8 cellular contexts compared by ENCODE assay signal in genomic region chr15:83065431-83065830, GRCh38. TPM values are rescaled to one million over a fixed set of nuclear protein-coding genes. Genes with fewer than 3 reads are reported as not detected.
A peak's percentile ranks its signal among the peaks of the same experiment; 100 is the strongest.
DNase-seq lines count a peak whose midpoint lies in the region; ATAC-seq, FAIRE-seq and TF ChIP-seq lines count a peak whose summit lies in the region.

No MANE protein-coding gene starts in this region.

- CTCF ChIA-PET in activated CD4-positive, alpha-beta T cell treated with anti-CD3 and anti-CD28 coated beads for 36 hours (lab: Charles Lee) = interaction anchor here (1.6 kb wide), 1 partner anchor 11 kb away, joined by 4 read pairs; no protein-coding TSS in a partner anchor
- CTCF ChIA-PET in activated CD8-positive, alpha-beta T cell treated with anti-CD3 and anti-CD28 coated beads, Interleukin-2, amount 10 ng/mL, durations not matched to agents 7 days and 5 days (lab: Charles Lee) = interaction anchor here (1.0 to 4.5 kb wide), 2 partner anchors 10 to 54 kb away, joined by 3 to 22 read pairs; partner anchors contain the start of gene C15orf40

- peaks cover 38% of the 10 kb centered on the region for H3K4me1 ChIP-seq in keratinocyte (ENCODE audit: control insufficient read depth, extremely low read depth, insufficient read depth, low read length)
- H3K4me1 ChIP-seq in subcutaneous abdominal adipose tissue (ENCODE audit: control insufficient read depth in 5 of 5, insufficient read depth in 5 of 5, low read length in 5 of 5) = peaks cover 9 to 51% (median 47%) of the 10 kb centered on the region in 5 donors

- peaks cover 63% of the 10 kb centered on the region for H3K79me2 ChIP-seq in keratinocyte (ENCODE audit: control insufficient read depth, insufficient read depth, low read length)

- FAIRE-seq in keratinocyte (lab: Jason Lieb, UNC) = no peak

- POLR2A ChIA-PET in activated CD4-positive, alpha-beta T cell treated with anti-CD3 and anti-CD28 coated beads for 36 hours (lab: Charles Lee) = no interaction called here
- POLR2A ChIA-PET in activated CD8-positive, alpha-beta T cell treated with anti-CD3 and anti-CD28 coated beads, Interleukin-2, amount 10 ng/mL, durations not matched to agents 7 days and 5 days (lab: Charles Lee) = interaction anchor here (0.7 kb wide), 1 partner anchor 41 kb away, joined by 3 read pairs; no protein-coding TSS in a partner anchor

- H3K27ac Mint-ChIP-seq in activated CD4-positive, alpha-beta T cell treated with anti-CD3 and anti-CD28 coated beads for 36 hours = peak overlapping the region; percentile 63
- peak overlapping the region; percentile 44 for H3K27ac Mint-ChIP-seq in activated CD8-positive, alpha-beta T cell treated with anti-CD3 and anti-CD28 coated beads, Interleukin-2, amount 10 ng/mL, durations not matched to agents 7 days and 5 days

- H3K27ac ChIP-seq in keratinocyte (ENCODE audit: control insufficient read depth, insufficient read depth, low read length) = peak overlapping the region; percentile 85
- H3K27ac ChIP-seq in subcutaneous abdominal adipose tissue (ENCODE audit: low read depth, low read length) = peak overlapping the region; percentile 90

- dilution Hi-C loops in keratinocyte (cut with MboI; ENCODE audit: extremely low pct_ligation_motif_present, low sequenced_read_pairs) = no loop called here

- H3K4me1 Mint-ChIP-seq in activated CD4-positive, alpha-beta T cell treated with anti-CD3 and anti-CD28 coated beads for 36 hours = peaks cover 20% of the 10 kb centered on the region
- H3K4me1 Mint-ChIP-seq in activated CD8-positive, alpha-beta T cell treated with anti-CD3 and anti-CD28 coated beads, Interleukin-2, amount 10 ng/mL, durations not matched to agents 7 days and 5 days (ENCODE audit: low read depth) = peaks cover 27% of the 10 kb centered on the region

- H3K4me3 Mint-ChIP-seq in activated CD4-positive, alpha-beta T cell treated with anti-CD3 and anti-CD28 coated beads for 36 hours = peak overlapping the region; percentile 79
- no peak overlapping the region for H3K4me3 Mint-ChIP-seq in activated CD8-positive, alpha-beta T cell treated with anti-CD3 and anti-CD28 coated beads, Interleukin-2, amount 10 ng/mL, durations not matched to agents 7 days and 5 days

- H3K4me3 ChIP-seq in keratinocyte (ENCODE audit: control insufficient read depth in 2 of 3, extremely low read depth in 1 of 3, insufficient read depth in 2 of 3, low read depth in 1 of 3, low read length in 3 of 3) (peak overlapping the region; percentile 64 to 98 (median 97)), subcutaneous abdominal adipose tissue (ENCODE audit: low read depth in 1 of 5, low read length in 5 of 5) (peak overlapping the region; percentile 70 to 96 (median 94))

- H3K4me2 ChIP-seq in keratinocyte (ENCODE audit: control insufficient read depth, extremely low read depth, insufficient read depth, low read depth, low read length) = peak overlapping the region; percentile 100

- DNase-seq in activated CD4-positive, alpha-beta T cell treated with anti-CD3 and anti-CD28 coated beads for 36 hours = no peak
- DNase-seq in activated CD4-positive, alpha-beta T cell treated with anti-CD3 and anti-CD28 coated beads, Interleukin-2, amount 50 U/mL, for 1 hour = no peak
- no peak for DNase-seq in activated CD8-positive, alpha-beta T cell treated with anti-CD3 and anti-CD28 coated beads, Interleukin-2, amount 10 ng/mL, durations not matched to agents 7 days and 5 days
- DNase-seq in keratinocyte (ENCODE audit: low read depth, low spot score) (no peak), CD1c-positive myeloid dendritic cell (ENCODE audit: extremely low spot score) (no peak), anterior cingulate cortex (lab: John Stamatoyannopoulos, UW) (no peak)

- no peak for TF ChIP-seq CTCF in keratinocyte (optimal IDR thresholded peaks at IDR 0.05 in 1 of 3, IDR thresholded peaks at IDR 0.05 in 1 of 3, conservative IDR thresholded peaks at IDR 0.05 in 1 of 3; ENCODE audit: extremely low read depth in 1 of 3, insufficient read depth in 2 of 3, low read length in 3 of 3)

- H3K36me3 ChIP-seq in keratinocyte (ENCODE audit: control insufficient read depth in 2 of 2, extremely low read depth in 1 of 2, insufficient read depth in 2 of 2, low read length in 2 of 2) = peaks cover 0 to 19% of the 10 kb centered on the region in 2 experiments
- peaks cover 0 to 3% (median 0%) of the 10 kb centered on the region in 5 donors for H3K36me3 ChIP-seq in subcutaneous abdominal adipose tissue (ENCODE audit: control insufficient read depth in 5 of 5, insufficient read depth in 5 of 5, low read length in 5 of 5)

- no peaks in the 10 kb centered on the region for H3K9me3 ChIP-seq in keratinocyte (ENCODE audit: control insufficient read depth, low read depth, low read length)
- H3K9me3 ChIP-seq in subcutaneous abdominal adipose tissue (ENCODE audit: control insufficient read depth in 5 of 5, low read length in 5 of 5) = no peaks in the 10 kb centered on the region

- H2AFZ ChIP-seq in keratinocyte (ENCODE audit: control insufficient read depth, low read length) = no peak overlapping the region

- peaks cover 6% of the 10 kb centered on the region for H3K9me1 ChIP-seq in keratinocyte (ENCODE audit: control insufficient read depth, extremely low read depth, insufficient read depth, low read length)

- peaks cover 4% of the 10 kb centered on the region for H3K9me3 Mint-ChIP-seq in activated CD4-positive, alpha-beta T cell treated with anti-CD3 and anti-CD28 coated beads for 36 hours (ENCODE audit: low read depth)
- H3K9me3 Mint-ChIP-seq in activated CD8-positive, alpha-beta T cell treated with anti-CD3 and anti-CD28 coated beads, Interleukin-2, amount 10 ng/mL, durations not matched to agents 7 days and 5 days (ENCODE audit: insufficient read depth) = peaks cover 5% of the 10 kb centered on the region

- H3K27me3 Mint-ChIP-seq in activated CD4-positive, alpha-beta T cell treated with anti-CD3 and anti-CD28 coated beads for 36 hours = no peaks in the 10 kb centered on the region
- no peaks in the 10 kb centered on the region for H3K27me3 Mint-ChIP-seq in activated CD8-positive, alpha-beta T cell treated with anti-CD3 and anti-CD28 coated beads, Interleukin-2, amount 10 ng/mL, durations not matched to agents 7 days and 5 days (ENCODE audit: low read depth)

- H3K9ac ChIP-seq in keratinocyte (ENCODE audit: control insufficient read depth, extremely low read depth, insufficient read depth, low read length) (peak overlapping the region; percentile 95), subcutaneous abdominal adipose tissue (ENCODE audit: low read length in 5 of 5) (peak overlapping the region; percentile 41 to 97 (median 60))

- peaks cover 15% of the 10 kb centered on the region for H4K20me1 ChIP-seq in keratinocyte (ENCODE audit: control insufficient read depth, extremely low read depth, insufficient read depth, low read length)

- H3K27me3 ChIP-seq in keratinocyte (ENCODE audit: control insufficient read depth, extremely low read depth, insufficient read depth, low read length) (no peaks in the 10 kb centered on the region), subcutaneous abdominal adipose tissue (ENCODE audit: control insufficient read depth in 5 of 5, insufficient read depth in 4 of 5, low read length in 5 of 5) (no peaks in the 10 kb centered on the region)

- peaks cover 14% of the 10 kb centered on the region for H3K36me3 Mint-ChIP-seq in activated CD4-positive, alpha-beta T cell treated with anti-CD3 and anti-CD28 coated beads for 36 hours (ENCODE audit: low read depth)
- peaks cover 14% of the 10 kb centered on the region for H3K36me3 Mint-ChIP-seq in activated CD8-positive, alpha-beta T cell treated with anti-CD3 and anti-CD28 coated beads, Interleukin-2, amount 10 ng/mL, durations not matched to agents 7 days and 5 days (ENCODE audit: low read depth)

- intact Hi-C loops in activated CD4-positive, alpha-beta T cell treated with anti-CD3 and anti-CD28 coated beads for 36 hours (cut with DNase I, micrococcal nuclease) = loop anchor here in 1 of 2 experiments (5.0 kb wide), 2 partner anchors 803 to 1018 kb away; partner anchors contain the start of genes EFL1, MEX3B and SAXO2

- ATAC-seq in activated CD4-positive, alpha-beta T cell treated with anti-CD3 and anti-CD28 coated beads for 36 hours = no peak
- no peak for ATAC-seq in activated CD8-positive, alpha-beta T cell treated with anti-CD3 and anti-CD28 coated beads, Interleukin-2, amount 10 ng/mL, durations not matched to agents 7 days and 5 days
- ATAC-seq in GM19467 (IDR thresholded peaks at IDR 0.05; ENCODE audit: unreplicated experiment) = no peak

RNA-seq across cellular contexts. Expression of gene BTBD1, which starts 1.6 kb away (rescaled TPM):
- 10 to 100 TPM; 58.3 to 77.6 TPM for total RNA-seq in activated CD4-positive, alpha-beta T cell treated with anti-CD3 and anti-CD28 coated beads for 36 hours
- total RNA-seq in activated CD8-positive, alpha-beta T cell treated with anti-CD3 and anti-CD28 coated beads, Interleukin-2, amount 10 ng/mL, durations not matched to agents 7 days and 5 days = 10 to 100 TPM; 67.4 to 70.9 TPM
- polyA plus RNA-seq in keratinocyte = 37.8 to 70.5 TPM (median 58.7 TPM) in 3 replicates
- polyA plus RNA-seq in keratinocyte (2011; ENCODE audit: low read depth) = 30.1 TPM
- polyA plus RNA-seq in keratinocyte (2011; cell fraction: cytosol; rRNA removed) = 42.4 and 82.9 TPM in 2 replicates
- 32.7 and 39.3 TPM in 2 replicates for polyA plus RNA-seq in keratinocyte (2011; cell fraction: nucleus; rRNA removed)
- polyA plus RNA-seq in keratinocyte (2012; ENCODE audit: low replicate concordance) = 31.3 and 37.9 TPM in 2 replicates
- polyA minus RNA-seq in keratinocyte = 12.1 to 78.3 TPM (median 44.4 TPM) in 3 replicates
- polyA minus RNA-seq in keratinocyte (2011; cell fraction: cytosol; rRNA and poly(A)+ RNA removed) = 69.8 TPM
- polyA minus RNA-seq in keratinocyte (2011; cell fraction: nucleus; rRNA and poly(A)+ RNA removed) = 25.6 and 47.0 TPM in 2 replicates

RNA-seq across cellular contexts. Expression of gene TM6SF1, which starts 42.0 kb away (rescaled TPM):
- 1 to 10 TPM; 1.3 to 1.5 TPM for total RNA-seq in activated CD4-positive, alpha-beta T cell treated with anti-CD3 and anti-CD28 coated beads for 36 hours
- total RNA-seq in activated CD8-positive, alpha-beta T cell treated with anti-CD3 and anti-CD28 coated beads, Interleukin-2, amount 10 ng/mL, durations not matched to agents 7 days and 5 days = 10 to 100 TPM; 18.2 to 22.1 TPM
- polyA plus RNA-seq in keratinocyte = 0.05 TPM in 1 of 3 replicates, not detected in the others
- not detected for polyA plus RNA-seq in keratinocyte (2011; ENCODE audit: low read depth)
- 0.05 TPM in 1 of 2 replicates, not detected in the other for polyA plus RNA-seq in keratinocyte (2011; cell fraction: cytosol; rRNA removed)
- polyA plus RNA-seq in keratinocyte (2011; cell fraction: nucleus; rRNA removed) = not detected in 2 replicates
- polyA plus RNA-seq in keratinocyte (2012; ENCODE audit: low replicate concordance) = not detected in 2 replicates
- not detected in 3 replicates for polyA minus RNA-seq in keratinocyte
- polyA minus RNA-seq in keratinocyte (2011; cell fraction: cytosol; rRNA and poly(A)+ RNA removed) = not detected
- polyA minus RNA-seq in keratinocyte (2011; cell fraction: nucleus; rRNA and poly(A)+ RNA removed) = not detected in 2 replicates

RNA-seq across cellular contexts. Expression of gene C15orf40, which starts 54.0 kb away (rescaled TPM):
- total RNA-seq in activated CD4-positive, alpha-beta T cell treated with anti-CD3 and anti-CD28 coated beads for 36 hours = 10 to 100 TPM; 20.2 to 23.1 TPM
- 10 to 100 TPM; 25.2 to 31.0 TPM for total RNA-seq in activated CD8-positive, alpha-beta T cell treated with anti-CD3 and anti-CD28 coated beads, Interleukin-2, amount 10 ng/mL, durations not matched to agents 7 days and 5 days
- 26.6 to 28.7 TPM (median 28.6 TPM) in 3 replicates for polyA plus RNA-seq in keratinocyte
- 7.1 TPM for polyA plus RNA-seq in keratinocyte (2011; ENCODE audit: low read depth)
- 15.5 and 21.1 TPM in 2 replicates for polyA plus RNA-seq in keratinocyte (2011; cell fraction: cytosol; rRNA removed)
- 8.3 and 9.3 TPM in 2 replicates for polyA plus RNA-seq in keratinocyte (2011; cell fraction: nucleus; rRNA removed)
- polyA plus RNA-seq in keratinocyte (2012; ENCODE audit: low replicate concordance) = 19.2 and 41.8 TPM in 2 replicates
- polyA minus RNA-seq in keratinocyte = 4.1 to 6.5 TPM (median 6.0 TPM) in 3 replicates
- 11.9 TPM for polyA minus RNA-seq in keratinocyte (2011; cell fraction: cytosol; rRNA and poly(A)+ RNA removed)
- 5.1 and 8.0 TPM in 2 replicates for polyA minus RNA-seq in keratinocyte (2011; cell fraction: nucleus; rRNA and poly(A)+ RNA removed)

Comparison
In these comparisons a context has a peak if more than half of its experiments do, and no peak if none do; other contexts are left out.
1. RNA of gene TM6SF1, which starts 42.0 kb away (total RNA-seq): 18.2 to 22.1 TPM in activated CD8-positive, alpha-beta T cell treated with anti-CD3 and anti-CD28 coated beads, Interleukin-2, amount 10 ng/mL, durations not matched to agents 7 days and 5 days; 1.3 to 1.5 TPM in activated CD4-positive, alpha-beta T cell treated with anti-CD3 and anti-CD28 coated beads for 36 hours; every median in the first group is over 4 times any median in the second.